In genomic region chr19:10975374-10976036, GRCh38 we compare ENCODE assay signal across 8 cellular contexts. TPM values are rescaled to one million over a fixed set of nuclear protein-coding genes. Genes with fewer than 3 reads are reported as not detected.
DNase-seq lines count a peak whose midpoint lies in the region; ATAC-seq and TF ChIP-seq lines count a peak whose summit lies in the region.
"Had no signal": no experiment of that assay in that cellular context is flagged by ENCODE, and none has a peak within 500 bp of the region (broad histone marks: within the 10 kb centered on the region; RNA-seq: fewer than 3 reads in every experiment).

No MANE protein-coding gene starts in this region.

- no peaks in the 10 kb centered on the region for H3K9me3 ChIP-seq in Panc1 (ENCODE audit: control insufficient read depth, insufficient read depth, low read depth, low read length)

- no peak for TF ChIP-seq CTCF in Panc1 (IDR thresholded peaks at IDR 0.05)

- peak overlapping the region in 3 of 8 donors; percentile 21 to 75 (median 63) for H3K4me3 Mint-ChIP-seq in naive B cell
- H3K4me3 Mint-ChIP-seq: activated naive CD4-positive, alpha-beta T cell treated with anti-CD3 and anti-CD28 coated beads, Interleukin-2, amount 50 U/mL, for 24 hours had no signal

- intact Hi-C loops in Panc1 (cut with micrococcal nuclease; ENCODE audit: unreplicated experiment): no loop called here

- BruUV-seq in Panc1 (replicated peaks; lab: Mats Ljungman, UMichigan): no TSS peak

- H3K36me3 ChIP-seq in Panc1 (ENCODE audit: control insufficient read depth, insufficient read depth, low read length): no peaks in the 10 kb centered on the region

- no peaks in the 10 kb centered on the region for H3K36me3 Mint-ChIP-seq in naive B cell
- H3K36me3 Mint-ChIP-seq: activated naive CD4-positive, alpha-beta T cell treated with anti-CD3 and anti-CD28 coated beads, Interleukin-2, amount 50 U/mL, for 24 hours had no signal

- in situ Hi-C loops in Panc1 (cut with HindIII; ENCODE audit: low pct_unique_long_range_greater_than_20kb, low sequenced_read_pairs): no loop called here

- H3K27ac ChIP-seq in Panc1 (ENCODE audit: low read length): peak overlapping the region; percentile 59; the same call in 1 of the 2 replicates

- H3K4me3 ChIP-seq in Panc1 (ENCODE audit: low read depth in 2 of 2, low read length in 2 of 2): no peak overlapping the region

- peaks cover 16% of the 10 kb centered on the region for H3K4me1 ChIP-seq in Panc1 (ENCODE audit: control insufficient read depth, insufficient read depth, low read length)

- POLR2A ChIA-PET in Panc1 (lab: Charles Lee): interaction anchor here (0.5 to 0.6 kb wide), 2 partner anchors 21 to 244 kb away, joined by 3 read pairs; no protein-coding TSS in a partner anchor

- H3K4me1 Mint-ChIP-seq in naive B cell: peaks cover 30 to 53% (median 43%) of the 10 kb centered on the region in 3 donors

- no peaks in the 10 kb centered on the region for H3K27me3 Mint-ChIP-seq in naive B cell
- H3K27me3 Mint-ChIP-seq: activated naive CD4-positive, alpha-beta T cell treated with anti-CD3 and anti-CD28 coated beads, Interleukin-2, amount 50 U/mL, for 24 hours had no signal

- no peaks in the 10 kb centered on the region for H3K27me3 ChIP-seq in Panc1 (ENCODE audit: control insufficient read depth, insufficient read depth, low read length)

- H3K9me3 Mint-ChIP-seq in naive B cell: peaks cover 0 to 2% (median 0%) of the 10 kb centered on the region in 7 donors
- H3K9me3 Mint-ChIP-seq: activated naive CD4-positive, alpha-beta T cell treated with anti-CD3 and anti-CD28 coated beads, Interleukin-2, amount 50 U/mL, for 24 hours had no signal

- DNase-seq in Panc1 (ENCODE audit: low read depth, low spot score) (no peak), fibroblast of peridontal ligament (ENCODE audit: extremely low read depth) (peak; percentile 70), naive B cell (no peak), ureter (ENCODE audit: low spot score) (peak; percentile 59), NCI-H146 (lab: John Stamatoyannopoulos, UW) (no peak), NCI-H69 (lab: John Stamatoyannopoulos, UW) (no peak), UCSD-AML1 (lab: John Stamatoyannopoulos, UW; ENCODE audit: unreplicated experiment) (no peak)

- CTCF ChIA-PET in Panc1 (lab: Charles Lee): interaction anchor here (0.5 kb wide), 1 partner anchor 13 kb away, joined by 5 read pairs; no protein-coding TSS in a partner anchor

- peak overlapping the region in 4 of 6 donors; percentile 19 to 62 (median 34) for H3K27ac Mint-ChIP-seq in naive B cell

- ATAC-seq in Panc1 (no peak), naive B cell (ENCODE audit: low read depth in 2 of 2) (no peak)

RNA-seq across cellular contexts. Expression of gene SMARCA4, which starts 14.7 kb away (rescaled TPM):
- total RNA-seq in Panc1 (2021; ENCODE audit: unreplicated experiment): 36.2 TPM
- polyA plus RNA-seq in Panc1 (2012; ENCODE audit: insufficient read length): 36.1 TPM
- 10 to 100 TPM in 1 of 6 donors, 1 to 10 TPM in 5; 4.1 to 21.9 (median 7.2) TPM for polyA plus RNA-seq in naive B cell (ENCODE audit: low read depth in 6 of 6)
- total RNA-seq in ureter: 140 TPM

RNA-seq across cellular contexts. Expression of gene TIMM29, which starts 46.9 kb away (rescaled TPM):
- total RNA-seq in Panc1 (2021; ENCODE audit: unreplicated experiment) (16.5 TPM), ureter (17.2 TPM)
- 17.7 TPM for polyA plus RNA-seq in Panc1 (2012; ENCODE audit: insufficient read length)
- 10 to 100 TPM in 5 of 6 donors, 1 to 10 TPM in 1; 4.3 to 24.0 (median 17.9) TPM for polyA plus RNA-seq in naive B cell (ENCODE audit: low read depth in 6 of 6)

RNA-seq across cellular contexts. Expression of gene YIPF2, which starts 47.1 kb away (rescaled TPM):
- 29.0 TPM for total RNA-seq in Panc1 (2021; ENCODE audit: unreplicated experiment)
- 41.0 TPM for polyA plus RNA-seq in Panc1 (2012; ENCODE audit: insufficient read length)
- polyA plus RNA-seq in naive B cell (ENCODE audit: low read depth in 6 of 6): 10 to 100 TPM in 2 of 6 donors, 1 to 10 TPM in 4; 3.7 to 18.5 (median 7.4) TPM
- 60.9 TPM for total RNA-seq in ureter

Comparison
In these comparisons a context has a peak if more than half of its experiments do, and no peak if none do; other contexts are left out.
1. DNase-seq: peak in fibroblast of peridontal ligament (single experiment) and ureter (single experiment); none in Panc1 (single experiment), naive B cell (single experiment), NCI-H146 (single experiment), NCI-H69 (single experiment) and UCSD-AML1 (single experiment).